In genomic region chr2:237672731-237673129, GRCh38 we compare ENCODE assay signal across 11 cellular contexts. TPM values are rescaled to one million over a fixed set of nuclear protein-coding genes. Genes with fewer than 3 reads are reported as not detected.
DNase-seq lines count a peak whose midpoint lies in the region; ATAC-seq and TF ChIP-seq lines count a peak whose summit lies in the region.
"Had no signal": no experiment of that assay in that cellular context is flagged by ENCODE, and none has a peak within 500 bp of the region (broad histone marks: within the 10 kb centered on the region; RNA-seq: fewer than 3 reads in every experiment).

No MANE protein-coding gene starts in this region.

- peak overlapping the region; percentile 96 for H3K27ac Mint-ChIP-seq in CD4-positive, alpha-beta T cell
- no peak overlapping the region for H3K27ac Mint-ChIP-seq in MCF 10A (ENCODE audit: low read depth, unreplicated experiment)

- H3K9ac ChIP-seq in OCI-LY1 (ENCODE audit: low read length) (peak overlapping the region; percentile 84), parathyroid adenoma (no peak overlapping the region)

- no peak for DNase-seq in CD4-positive, alpha-beta T cell
- DNase-seq in MCF 10A (ENCODE audit: unreplicated experiment) (no peak), NCI-H2227 (lab: John Stamatoyannopoulos, UW; ENCODE audit: unreplicated experiment) (no peak), HCEC 1CT (no peak), EL (no peak)
- DNase-seq: amniotic stem cell, Caco-2 had no signal

- H3K79me2 ChIP-seq in OCI-LY1 (ENCODE audit: insufficient read depth, low read length): no peaks in the 10 kb centered on the region
- H3K79me2 ChIP-seq in parathyroid adenoma: peaks cover 39% of the 10 kb centered on the region

- peak overlapping the region; percentile 97 for H3K27ac ChIP-seq in CD4-positive, alpha-beta T cell (ENCODE audit: low read depth, low read length)
- H3K27ac ChIP-seq in OCI-LY1 (ENCODE audit: low read depth, low read length, poor library complexity, severe bottlenecking): peak overlapping the region; percentile 98
- peak overlapping the region; percentile 46 for H3K27ac ChIP-seq in parathyroid adenoma
- H3K27ac ChIP-seq: WERI-Rb-1 had no signal

- H3K9me2 ChIP-seq in OCI-LY1 (ENCODE audit: low read depth, low read length): no peaks in the 10 kb centered on the region

- no peaks in the 10 kb centered on the region for H4K20me1 ChIP-seq in OCI-LY1 (ENCODE audit: insufficient read depth, low read length)

- H3K9me3 ChIP-seq in CD4-positive, alpha-beta T cell (ENCODE audit: control insufficient read depth, low read length): no peaks in the 10 kb centered on the region
- H3K9me3 ChIP-seq in OCI-LY1 (ENCODE audit: low read length) (no peaks in the 10 kb centered on the region), parathyroid adenoma (ENCODE audit: control insufficient read depth, low read length) (no peaks in the 10 kb centered on the region)
- H3K9me3 ChIP-seq: Caco-2 had no signal

- H3K36me3 ChIP-seq in OCI-LY1 (ENCODE audit: insufficient read depth, low read length) (no peaks in the 10 kb centered on the region), parathyroid adenoma (ENCODE audit: control insufficient read depth, insufficient read depth, low read length) (no peaks in the 10 kb centered on the region)
- H3K36me3 ChIP-seq: WERI-Rb-1 had no signal

- intact Hi-C loops in CD4-positive, alpha-beta T cell (cut with DNase I, micrococcal nuclease): loop anchor here (1.0 to 10.0 kb wide), 11 partner anchors 15 to 238 kb away; no protein-coding TSS in a partner anchor
- intact Hi-C loops in MCF 10A (cut with micrococcal nuclease): loop anchor here (1.0 to 2.0 kb wide), 4 partner anchors 15 to 102 kb away; no protein-coding TSS in a partner anchor

- TF ChIP-seq CTCF in CD4-positive, alpha-beta T cell (IDR thresholded peaks at IDR 0.05): no peak
- TF ChIP-seq CTCF in OCI-LY1 (IDR thresholded peaks at IDR 0.05; ENCODE audit: low read length) (no peak), MCF 10A (IDR thresholded peaks at IDR 0.05; ENCODE audit: unreplicated experiment) (no peak), parathyroid adenoma (IDR thresholded peaks at IDR 0.05) (no peak)

- peak overlapping the region; percentile 80 for H3K4me3 Mint-ChIP-seq in CD4-positive, alpha-beta T cell
- peak overlapping the region; percentile 73 for H3K4me3 Mint-ChIP-seq in MCF 10A (ENCODE audit: unreplicated experiment)

- POLR2A ChIA-PET in CD4-positive, alpha-beta T cell (lab: Charles Lee): interaction anchor here (0.6 to 7.6 kb wide), 9 partner anchors 20 to 72 kb away, joined by 3 to 235 read pairs (median 3); no protein-coding TSS in a partner anchor
- POLR2A ChIA-PET in MCF 10A (lab: Yijun Ruan, JAX): interaction anchor here (0.7 to 8.6 kb wide), 8 partner anchors 9 to 559 kb away, joined by 3 to 150 read pairs (median 4); partner anchors contain the start of gene RAB17

- no TSS peak for BruUV-seq in MCF 10A (replicated peaks; lab: Mats Ljungman, UMichigan)

- peak overlapping the region; percentile 92 for H3K4me2 ChIP-seq in OCI-LY1 (ENCODE audit: low read length)
- no peak overlapping the region for H3K4me2 ChIP-seq in parathyroid adenoma (ENCODE audit: low read length)

- no peaks in the 10 kb centered on the region for H3K36me3 Mint-ChIP-seq in CD4-positive, alpha-beta T cell (ENCODE audit: low read depth)
- H3K36me3 Mint-ChIP-seq in MCF 10A (ENCODE audit: insufficient read depth, unreplicated experiment): no peaks in the 10 kb centered on the region

- peaks cover 4% of the 10 kb centered on the region; the same call in 1 of the 2 replicates for H3F3A ChIP-seq in OCI-LY1 (ENCODE audit: insufficient read depth, low read length)

- ATAC-seq in CD4-positive, alpha-beta T cell (ENCODE audit: poor library complexity): no peak
- ATAC-seq in GM18511 (IDR thresholded peaks at IDR 0.05; ENCODE audit: unreplicated experiment): no peak

- H3K4me1 ChIP-seq in OCI-LY1 (ENCODE audit: insufficient read depth, low read length, severe bottlenecking) (peaks cover 100% of the 10 kb centered on the region), parathyroid adenoma (peaks cover 8% of the 10 kb centered on the region)
- H3K4me1 ChIP-seq: Caco-2 had no signal

- no peaks in the 10 kb centered on the region for H3K9me3 Mint-ChIP-seq in CD4-positive, alpha-beta T cell
- no peaks in the 10 kb centered on the region for H3K9me3 Mint-ChIP-seq in MCF 10A (ENCODE audit: unreplicated experiment)

- CTCF ChIA-PET in CD4-positive, alpha-beta T cell (lab: Charles Lee): interaction anchor here (0.7 to 8.7 kb wide), 24 partner anchors 8 to 767 kb away, joined by 3 to 254 read pairs (median 6); no protein-coding TSS in a partner anchor
- CTCF ChIA-PET in MCF 10A (lab: Yijun Ruan, JAX): interaction anchor here (0.6 to 8.5 kb wide), 33 partner anchors 8 to 1510 kb away, joined by 3 to 206 read pairs (median 6); no protein-coding TSS in a partner anchor

- H3K27me3 ChIP-seq in CD4-positive, alpha-beta T cell (ENCODE audit: control insufficient read depth, insufficient read depth, low read length): no peaks in the 10 kb centered on the region
- H3K27me3 ChIP-seq in OCI-LY1 (ENCODE audit: insufficient read depth, low read length) (no peaks in the 10 kb centered on the region), parathyroid adenoma (ENCODE audit: control insufficient read depth, insufficient read depth, low read length) (no peaks in the 10 kb centered on the region)

- no peaks in the 10 kb centered on the region for H3K27me3 Mint-ChIP-seq in CD4-positive, alpha-beta T cell
- H3K27me3 Mint-ChIP-seq in MCF 10A (ENCODE audit: insufficient read depth, unreplicated experiment): no peaks in the 10 kb centered on the region

- H3K4me1 Mint-ChIP-seq in CD4-positive, alpha-beta T cell (ENCODE audit: low read depth): peaks cover 48% of the 10 kb centered on the region
- H3K4me1 Mint-ChIP-seq in MCF 10A (ENCODE audit: insufficient read depth, unreplicated experiment): peaks cover 14% of the 10 kb centered on the region

- H3K4me3 ChIP-seq in OCI-LY1 (ENCODE audit: low read depth, low read length, poor library complexity, severe bottlenecking): peak overlapping the region; percentile 66
- no peak overlapping the region for H3K4me3 ChIP-seq in parathyroid adenoma (ENCODE audit: low read depth, low read length)

- H2AFZ ChIP-seq in OCI-LY1 (ENCODE audit: low read length) (no peak overlapping the region), parathyroid adenoma (no peak overlapping the region)

RNA-seq across cellular contexts. Expression of gene LRRFIP1, which starts 45.3 kb away (rescaled TPM):
- total RNA-seq in CD4-positive, alpha-beta T cell: 100 to 1,000 TPM; 157 to 161 TPM
- total RNA-seq in MCF 10A (2022): 197 and 201 TPM in 2 replicates

Comparison
In these comparisons a context has a peak if more than half of its experiments do, and no peak if none do; other contexts are left out.
1. H3K27ac ChIP-seq: peak in every context shown above with its lines; median percentile 98 in OCI-LY1; 97 in CD4-positive, alpha-beta T cell; 46 in parathyroid adenoma.